Comparison of ENCODE assay signal across 8 cellular contexts in the genomic region with DNA sequence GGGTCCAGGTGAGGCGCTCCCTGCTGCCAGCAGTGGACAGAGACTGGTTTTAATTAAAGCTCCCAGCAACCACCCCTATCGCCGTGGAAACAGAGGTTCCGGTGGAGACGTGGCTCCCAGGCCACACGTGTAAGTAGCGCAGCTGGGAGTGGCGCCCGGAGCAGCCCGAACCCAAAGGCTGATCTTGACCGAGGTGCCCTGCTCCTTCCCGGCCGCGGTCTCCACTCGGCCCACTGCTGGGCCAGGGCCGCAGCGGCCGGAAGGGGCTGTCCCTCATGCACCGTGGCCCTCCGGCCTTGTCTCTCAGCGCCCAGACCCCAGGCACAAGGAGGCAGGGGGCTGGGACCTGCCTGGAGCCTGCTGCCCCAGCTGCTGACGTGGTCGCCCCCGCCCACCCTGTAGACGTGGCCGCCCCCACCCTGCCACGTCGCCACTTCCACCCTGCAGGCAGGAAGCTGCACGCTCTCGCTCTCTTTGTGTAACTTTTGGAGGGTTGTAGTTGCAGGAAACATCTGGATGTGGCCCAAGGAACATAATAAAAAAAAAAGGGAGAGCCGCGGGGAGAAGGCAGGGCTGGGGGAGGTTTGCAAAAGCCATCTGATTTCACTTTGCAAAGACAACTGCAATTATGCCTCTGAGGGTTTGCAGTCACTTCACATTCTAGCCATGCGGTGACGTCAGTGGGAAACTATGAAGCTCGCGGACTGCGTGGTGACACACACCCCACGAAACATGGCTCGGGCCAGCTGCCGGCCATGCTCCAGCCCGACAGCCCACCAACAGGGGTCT.
DNase-seq lines count a peak whose midpoint lies in the region; ATAC-seq and TF ChIP-seq lines count a peak whose summit lies in the region.

No MANE protein-coding gene starts in this region.

- H3K4me2 ChIP-seq in GM23338: no peak overlapping the region

- no peaks in the 10 kb centered on the region for H3K9me3 ChIP-seq in naive thymus-derived CD4-positive, alpha-beta T cell (ENCODE audit: control insufficient read depth in 2 of 3, low read length in 3 of 3)

- H3K4me1 Mint-ChIP-seq in endothelial cell (ENCODE audit: unreplicated experiment) (peaks cover 4% of the 10 kb centered on the region), GM23338 (no peaks in the 10 kb centered on the region)
- peaks cover 0 to 19% (median 11%) of the 10 kb centered on the region in 7 donors for H3K4me1 Mint-ChIP-seq in naive thymus-derived CD4-positive, alpha-beta T cell
- peaks cover 16% of the 10 kb centered on the region for H3K4me1 Mint-ChIP-seq in stimulated activated memory B cell treated with anti-CD40 and anti-IgM and Interleukin-4, amounts not matched to agents 10 μg/mL and 1 μg/mL and 100 μg/mL, for 72 hours

- peak overlapping the region; percentile 84 for H3K27ac ChIP-seq in naive thymus-derived CD4-positive, alpha-beta T cell (ENCODE audit: low read depth, low read length)
- no peak overlapping the region for H3K27ac ChIP-seq in GM23338 (ENCODE audit: low read depth)

- ATAC-seq in naive thymus-derived CD4-positive, alpha-beta T cell: peak; percentile 91
- peak; percentile 82 for ATAC-seq in stimulated activated memory B cell treated with anti-CD40 and anti-IgM and Interleukin-4, amounts not matched to agents 10 μg/mL and 1 μg/mL and 100 μg/mL, for 72 hours
- ATAC-seq in GM23338 (no peak; the same call in 2 of the 3 replicates), GM18858 (IDR thresholded peaks at IDR 0.05; ENCODE audit: unreplicated experiment) (no peak)

- DNase-seq in BJ (ENCODE audit: low read depth) (peak; percentile 98), NB4 (ENCODE audit: low read depth) (peak; percentile 75), endothelial cell (ENCODE audit: low spot score) (peak; percentile 66), GM23338 (ENCODE audit: low spot score) (no peak)
- peak; percentile 82 for DNase-seq in activated CD8-positive, alpha-beta memory T cell treated with anti-CD3 and anti-CD28 coated beads, Interleukin-2, amount 50 U/mL, for 48 hours
- peak; percentile 57 to 87 (median 80) for DNase-seq in naive thymus-derived CD4-positive, alpha-beta T cell

- TF ChIP-seq CTCF in BJ (IDR thresholded peaks at IDR 0.05; ENCODE audit: insufficient read depth, low read depth, low read length) (no peak; the same call in 1 of the 2 replicates), NB4 (IDR thresholded peaks at IDR 0.05; ENCODE audit: low read depth, low read length) (no peak), endothelial cell (IDR thresholded peaks at IDR 0.05; ENCODE audit: unreplicated experiment) (no peak), GM23338 (conservative IDR thresholded peaks at IDR 0.05; ENCODE audit: low read depth in 2 of 2) (no peak)

- no peaks in the 10 kb centered on the region for H3K9me2 ChIP-seq in GM23338 (ENCODE audit: insufficient read depth)

- POLR2A ChIA-PET in BJ (lab: Charles Lee): interaction anchor here (0.7 to 1.2 kb wide), 5 partner anchors 47 to 279 kb away, joined by 3 to 7 read pairs (median 5); no protein-coding TSS in a partner anchor
- POLR2A ChIA-PET in naive thymus-derived CD4-positive, alpha-beta T cell (lab: Charles Lee): interaction anchor here (0.6 to 2.0 kb wide), 12 partner anchors 9 to 1786 kb away, joined by 3 to 26 read pairs (median 4); partner anchors contain the start of genes GTF3C4, RNU6ATAC and WDR5

- intact Hi-C loops in naive thymus-derived CD4-positive, alpha-beta T cell (cut with micrococcal nuclease): loop anchor here in 1 of 2 donors (1.0 to 5.0 kb wide), 6 partner anchors 13 to 1046 kb away; partner anchors contain the start of genes BRD3, MRPS2, RNU6ATAC and RXRA

- peaks cover 10 to 20% of the 10 kb centered on the region in 2 donors for H3K4me1 ChIP-seq in naive thymus-derived CD4-positive, alpha-beta T cell (ENCODE audit: control insufficient read depth in 2 of 2, insufficient read depth in 2 of 2, low read length in 2 of 2)
- no peaks in the 10 kb centered on the region for H3K4me1 ChIP-seq in GM23338 (ENCODE audit: insufficient read depth)

- no peaks in the 10 kb centered on the region for H3F3A ChIP-seq in GM23338 (replicated peaks; ENCODE audit: low read depth)

- no peaks in the 10 kb centered on the region for H3K36me3 ChIP-seq in BJ (ENCODE audit: control insufficient read depth, insufficient read depth, low read length)
- H3K36me3 ChIP-seq in naive thymus-derived CD4-positive, alpha-beta T cell (ENCODE audit: control insufficient read depth in 2 of 3, insufficient read depth in 3 of 3, low read length in 3 of 3): no peaks in the 10 kb centered on the region
- H3K36me3 ChIP-seq in GM23338 (ENCODE audit: insufficient read depth): no peaks in the 10 kb centered on the region

- H4K20me1 ChIP-seq in GM23338 (replicated peaks; ENCODE audit: insufficient read depth): no peaks in the 10 kb centered on the region

- H2AFZ ChIP-seq in GM23338: no peak overlapping the region

- no peaks in the 10 kb centered on the region for H3K27me3 ChIP-seq in BJ (ENCODE audit: control insufficient read depth, insufficient read depth, low read length)
- H3K27me3 ChIP-seq in naive thymus-derived CD4-positive, alpha-beta T cell (ENCODE audit: control insufficient read depth in 2 of 2, insufficient read depth in 2 of 2, low read length in 2 of 2): no peaks in the 10 kb centered on the region
- no peaks in the 10 kb centered on the region for H3K27me3 ChIP-seq in GM23338 (ENCODE audit: insufficient read depth)

- TF ChIP-seq POLR2A in NB4 (IDR thresholded peaks at IDR 0.05; ENCODE audit: extremely low read depth, insufficient read length): no peak

- CTCF ChIA-PET in BJ (lab: Yijun Ruan, JAX): interaction anchor here (0.6 to 1.3 kb wide), 6 partner anchors 18 to 892 kb away, joined by 3 to 5 read pairs (median 4); no protein-coding TSS in a partner anchor
- CTCF ChIA-PET in naive thymus-derived CD4-positive, alpha-beta T cell (lab: Charles Lee): interaction anchor here (0.6 to 2.0 kb wide), 4 partner anchors 14 to 292 kb away, joined by 3 to 8 read pairs (median 6); partner anchors contain the start of gene RNU6ATAC

- H3K36me3 Mint-ChIP-seq in endothelial cell (ENCODE audit: low read depth, unreplicated experiment) (no peaks in the 10 kb centered on the region), GM23338 (ENCODE audit: low read depth) (no peaks in the 10 kb centered on the region)
- H3K36me3 Mint-ChIP-seq in naive thymus-derived CD4-positive, alpha-beta T cell: no peaks in the 10 kb centered on the region
- no peaks in the 10 kb centered on the region for H3K36me3 Mint-ChIP-seq in stimulated activated memory B cell treated with anti-CD40 and anti-IgM and Interleukin-4, amounts not matched to agents 10 μg/mL and 1 μg/mL and 100 μg/mL, for 72 hours

- H3K4me3 Mint-ChIP-seq in endothelial cell (ENCODE audit: unreplicated experiment): peak overlapping the region; percentile 9
- H3K4me3 Mint-ChIP-seq in naive thymus-derived CD4-positive, alpha-beta T cell: peak overlapping the region; percentile 66 to 96 (median 84)
- peak overlapping the region; percentile 76 for H3K4me3 Mint-ChIP-seq in stimulated activated memory B cell treated with anti-CD40 and anti-IgM and Interleukin-4, amounts not matched to agents 10 μg/mL and 1 μg/mL and 100 μg/mL, for 72 hours
- no peak overlapping the region for H3K4me3 Mint-ChIP-seq in GM23338

- peak overlapping the region; percentile 71 for H3K27ac Mint-ChIP-seq in endothelial cell (ENCODE audit: unreplicated experiment)
- peak overlapping the region; percentile 79 to 99 (median 95) for H3K27ac Mint-ChIP-seq in naive thymus-derived CD4-positive, alpha-beta T cell
- H3K27ac Mint-ChIP-seq in stimulated activated memory B cell treated with anti-CD40 and anti-IgM and Interleukin-4, amounts not matched to agents 10 μg/mL and 1 μg/mL and 100 μg/mL, for 72 hours: peak overlapping the region; percentile 82
- H3K27ac Mint-ChIP-seq in GM23338: no peak overlapping the region

- H3K9me3 Mint-ChIP-seq in endothelial cell (ENCODE audit: unreplicated experiment) (no peaks in the 10 kb centered on the region), GM23338 (no peaks in the 10 kb centered on the region)
- no peaks in the 10 kb centered on the region for H3K9me3 Mint-ChIP-seq in naive thymus-derived CD4-positive, alpha-beta T cell
- H3K9me3 Mint-ChIP-seq in stimulated activated memory B cell treated with anti-CD40 and anti-IgM and Interleukin-4, amounts not matched to agents 10 μg/mL and 1 μg/mL and 100 μg/mL, for 72 hours: peaks cover 6% of the 10 kb centered on the region

- no peaks in the 10 kb centered on the region for H3K79me2 ChIP-seq in GM23338 (replicated peaks; ENCODE audit: insufficient read depth)

- peak overlapping the region; percentile 22 for H3K4me3 ChIP-seq in BJ (ENCODE audit: low read depth, low read length)
- H3K4me3 ChIP-seq in NB4 (ENCODE audit: low read depth, low read length): no peak overlapping the region
- H3K4me3 ChIP-seq in naive thymus-derived CD4-positive, alpha-beta T cell (ENCODE audit: low read length): peak overlapping the region; percentile 63
- H3K4me3 ChIP-seq in GM23338: no peak overlapping the region

- H3K27me3 Mint-ChIP-seq in endothelial cell (ENCODE audit: unreplicated experiment) (peaks cover 6% of the 10 kb centered on the region), GM23338 (ENCODE audit: insufficient read depth, low read depth, poor library complexity) (peaks cover 9% of the 10 kb centered on the region)
- no peaks in the 10 kb centered on the region for H3K27me3 Mint-ChIP-seq in naive thymus-derived CD4-positive, alpha-beta T cell
- no peaks in the 10 kb centered on the region for H3K27me3 Mint-ChIP-seq in stimulated activated memory B cell treated with anti-CD40 and anti-IgM and Interleukin-4, amounts not matched to agents 10 μg/mL and 1 μg/mL and 100 μg/mL, for 72 hours

Comparison
In these comparisons a context has a peak if more than half of its experiments do, and no peak if none do; other contexts are left out.
1. H3K4me3 ChIP-seq: peak in BJ (single experiment) and naive thymus-derived CD4-positive, alpha-beta T cell (single experiment); none in NB4 (single experiment) and GM23338 (single experiment).
2. ATAC-seq: peak in naive thymus-derived CD4-positive, alpha-beta T cell (single experiment) and stimulated activated memory B cell treated with anti-CD40 and anti-IgM and Interleukin-4, amounts not matched to agents 10 μg/mL and 1 μg/mL and 100 μg/mL, for 72 hours (single experiment); none in GM23338 (single experiment) and GM18858 (single experiment).